In genomic region chr12:26800347-26800746, GRCh38 we compare ENCODE assay signal across 18 cellular contexts. TPM values are rescaled to one million over a fixed set of nuclear protein-coding genes. Genes with fewer than 3 reads are reported as not detected.
DNase-seq lines count a peak whose midpoint lies in the region; ATAC-seq and TF ChIP-seq lines count a peak whose summit lies in the region.
"Had no signal": no experiment of that assay in that cellular context is flagged by ENCODE, and none has a peak within 500 bp of the region (broad histone marks: within the 10 kb centered on the region; RNA-seq: fewer than 3 reads in every experiment).

No MANE protein-coding gene starts in this region.

- ATAC-seq in GM23338 (no peak), T-helper 17 cell (no peak), HG03442 (IDR thresholded peaks at IDR 0.05; ENCODE audit: unreplicated experiment) (no peak)
- ATAC-seq: HCT116 had no signal

- H4K20me1 ChIP-seq in GM23338 (replicated peaks; ENCODE audit: insufficient read depth), result peaks cover 16% of the 10 kb centered on the region
- no peaks in the 10 kb centered on the region for H4K20me1 ChIP-seq in KMS-11 (ENCODE audit: insufficient read depth)
- peaks cover 9% of the 10 kb centered on the region for H4K20me1 ChIP-seq in smooth muscle cell (ENCODE audit: low read depth)

- H3K4me2 ChIP-seq in GM23338, result no peak overlapping the region
- peak overlapping the region; percentile 77; the same call in 1 of the 2 replicates for H3K4me2 ChIP-seq in KMS-11
- no peak overlapping the region for H3K4me2 ChIP-seq in smooth muscle cell

- TF ChIP-seq CTCF in GM23338 (conservative IDR thresholded peaks at IDR 0.05; ENCODE audit: low read depth in 2 of 2) (no peak), KMS-11 (conservative IDR thresholded peaks at IDR 0.05; ENCODE audit: low read depth, low read length) (no peak), smooth muscle cell (IDR thresholded peaks at IDR 0.05; ENCODE audit: borderline replicate concordance, insufficient read depth, poor library complexity, severe bottlenecking) (no peak)

- no peak overlapping the region for H3K4me3 Mint-ChIP-seq in GM23338
- no peak overlapping the region for H3K4me3 Mint-ChIP-seq in T-helper 17 cell
- H3K4me3 Mint-ChIP-seq: CD4-positive, CD25-positive, alpha-beta regulatory T cell; CD8-positive, alpha-beta memory T cell had no signal

- H3K36me3 Mint-ChIP-seq in GM23338 (ENCODE audit: low read depth) (peaks cover 9% of the 10 kb centered on the region; the same call in 2 of the 3 replicates), T-helper 17 cell (ENCODE audit: low read depth) (peaks cover 5% of the 10 kb centered on the region)

- H3K27me3 Mint-ChIP-seq in GM23338 (ENCODE audit: insufficient read depth, low read depth, poor library complexity) (peaks cover 2% of the 10 kb centered on the region), T-helper 17 cell (no peaks in the 10 kb centered on the region)
- H3K27me3 Mint-ChIP-seq: CD4-positive, CD25-positive, alpha-beta regulatory T cell; CD8-positive, alpha-beta memory T cell had no signal

- H3K9ac ChIP-seq in KMS-11 (no peak overlapping the region), smooth muscle cell (ENCODE audit: low read depth) (no peak overlapping the region)

- no peaks in the 10 kb centered on the region for H3F3A ChIP-seq in GM23338 (replicated peaks; ENCODE audit: low read depth)
- H3F3A ChIP-seq in smooth muscle cell (ENCODE audit: low read depth), result peaks cover 5% of the 10 kb centered on the region

- H3K36me3 ChIP-seq in GM23338 (ENCODE audit: insufficient read depth), result no peaks in the 10 kb centered on the region
- H3K36me3 ChIP-seq in KMS-11 (ENCODE audit: insufficient read depth), result no peaks in the 10 kb centered on the region
- H3K36me3 ChIP-seq in smooth muscle cell (ENCODE audit: low read depth), result no peaks in the 10 kb centered on the region
- H3K36me3 ChIP-seq: BE2C had no signal

- H3K27me3 ChIP-seq in GM23338 (ENCODE audit: insufficient read depth) (no peaks in the 10 kb centered on the region), KMS-11 (ENCODE audit: insufficient read depth, low read depth) (no peaks in the 10 kb centered on the region), smooth muscle cell (ENCODE audit: low read depth) (no peaks in the 10 kb centered on the region)
- H3K27me3 ChIP-seq: BE2C had no signal

- no peak overlapping the region for H2AFZ ChIP-seq in GM23338
- H2AFZ ChIP-seq in KMS-11 (ENCODE audit: low read depth), result no peak overlapping the region
- H2AFZ ChIP-seq in smooth muscle cell (ENCODE audit: low read depth), result no peak overlapping the region

- H3K4me3 ChIP-seq in GM23338 (no peak overlapping the region), KMS-11 (IDR thresholded peaks at IDR 0.05; ENCODE audit: insufficient read depth, low read depth, low read length) (no peak overlapping the region), smooth muscle cell (no peak overlapping the region)

- peaks cover 74% of the 10 kb centered on the region for H3K79me2 ChIP-seq in GM23338 (replicated peaks; ENCODE audit: insufficient read depth)
- H3K79me2 ChIP-seq in KMS-11 (ENCODE audit: insufficient read depth, low read depth), result no peaks in the 10 kb centered on the region
- peaks cover 26% of the 10 kb centered on the region for H3K79me2 ChIP-seq in smooth muscle cell (ENCODE audit: low read depth)

- H3K9me3 ChIP-seq in T-helper 17 cell (ENCODE audit: control insufficient read depth, low read length, poor library complexity, severe bottlenecking), result no peaks in the 10 kb centered on the region
- H3K9me3 ChIP-seq in smooth muscle cell (replicated peaks; ENCODE audit: low read depth), result no peaks in the 10 kb centered on the region
- H3K9me3 ChIP-seq: BE2C had no signal

- H3K4me1 ChIP-seq in GM23338 (ENCODE audit: insufficient read depth) (0 out of 2 replicates have a peak, but pooled peaks cover 6% of the 10 kb centered on the region), KMS-11 (ENCODE audit: low read depth, poor library complexity, severe bottlenecking) (peaks cover 58% of the 10 kb centered on the region), smooth muscle cell (ENCODE audit: low read depth) (no peaks in the 10 kb centered on the region)
- H3K4me1 ChIP-seq: BE2C had no signal

- no peaks in the 10 kb centered on the region for H3K9me2 ChIP-seq in GM23338 (ENCODE audit: insufficient read depth)

- no peaks in the 10 kb centered on the region for H3K9me3 Mint-ChIP-seq in GM23338
- H3K9me3 Mint-ChIP-seq: CD4-positive, CD25-positive, alpha-beta regulatory T cell; CD8-positive, alpha-beta memory T cell had no signal

- H3K4me1 Mint-ChIP-seq in GM23338 (peaks cover 13% of the 10 kb centered on the region; the same call in 2 of the 3 replicates), T-helper 17 cell (peaks cover 9% of the 10 kb centered on the region)

- DNase-seq in GM23338 (ENCODE audit: low spot score), result no peak
- DNase-seq in T-helper 17 cell, result no peak
- DNase-seq in smooth muscle cell (lab: John Stamatoyannopoulos, UW; ENCODE audit: unreplicated experiment), result no peak
- no peak for DNase-seq in DMS153 treated with DMSO at 0.1 percent for 48 hours (lab: John Stamatoyannopoulos, UW; ENCODE audit: unreplicated experiment)
- no peak for DNase-seq in NCI-H69 (lab: John Stamatoyannopoulos, UW)
- DNase-seq: ACHN; BE2C; C1 segment of cervical spinal cord; CD4-positive, CD25-positive, alpha-beta regulatory T cell; CD8-positive, alpha-beta memory T cell; COR-L47; DMS 273 treated with DMSO at 0.1 percent for 48 hours; GDM1; GOT3; H7 had no signal

- H3K27ac Mint-ChIP-seq in GM23338 (no peak overlapping the region), T-helper 17 cell (peak overlapping the region; percentile 27)

- H3K27ac ChIP-seq in GM23338 (ENCODE audit: low read depth), result peak overlapping the region; percentile 1; the same call in 1 of the 2 replicates
- peak overlapping the region; percentile 74; the same call in 1 of the 2 replicates for H3K27ac ChIP-seq in KMS-11
- peak overlapping the region; percentile 22 for H3K27ac ChIP-seq in smooth muscle cell (ENCODE audit: low read depth)

TF ChIP-seq in GM23338, 12 proteins besides CTCF, POLR2A, EP300 and RAD21 (continues in another document):
- TF ChIP-seq JUNB (IDR thresholded peaks at IDR 0.05; ENCODE audit: unreplicated experiment), result no peak
- TF ChIP-seq ZNF331 (CRISPR knock-in tag; IDR thresholded peaks at IDR 0.05; ENCODE audit: low read depth), result no peak
- no peak for TF ChIP-seq ETS1 (IDR thresholded peaks at IDR 0.05)
- no peak for TF ChIP-seq EZH2phosphoT487 (IDR thresholded peaks at IDR 0.05; ENCODE audit: unreplicated experiment)
- no peak for TF ChIP-seq NANOG (IDR thresholded peaks at IDR 0.05; ENCODE audit: borderline replicate concordance)
- no peak for TF ChIP-seq REST (IDR thresholded peaks at IDR 0.05; ENCODE audit: unreplicated experiment)
- TF ChIP-seq STAT1 (IDR thresholded peaks at IDR 0.05; ENCODE audit: unreplicated experiment), result no peak
- TF ChIP-seq ZNF114 (CRISPR knock-in tag; IDR thresholded peaks at IDR 0.05), result no peak
- no peak for TF ChIP-seq POLR2AphosphoS5 (IDR thresholded peaks at IDR 0.05; ENCODE audit: low read depth)
- TF ChIP-seq EZH2 (IDR thresholded peaks at IDR 0.05; ENCODE audit: low read depth, unreplicated experiment), result no peak

RNA-seq across cellular contexts. Expression of gene ITPR2, which starts 32.6 kb away (rescaled TPM):
- 55.0 and 65.2 TPM in 2 replicates for total RNA-seq in GM23338 (2014; rRNA removed; shearing (Covaris generic))
- 38.4 and 44.5 TPM in 2 replicates for polyA plus RNA-seq in GM23338 (2016; fragmentation: Nextera tagmentation; extraction: Ambion mirVana)
- total RNA-seq in T-helper 17 cell, result 10 to 100 TPM; 52.9 to 54.5 TPM
- total RNA-seq in smooth muscle cell, result 17.4 and 29.0 TPM in 2 replicates
- 6.8 and 9.6 TPM in 2 replicates for polyA plus RNA-seq in smooth muscle cell

Comparison
In these comparisons a context has a peak if more than half of its experiments do, and no peak if none do; other contexts are left out.
1. H3K27ac ChIP-seq: peak in every context shown above with its lines; median percentile 74 in KMS-11; 22 in smooth muscle cell; 1 in GM23338.